Comparison of ENCODE assay signal across 33 cellular contexts in the genomic region with DNA sequence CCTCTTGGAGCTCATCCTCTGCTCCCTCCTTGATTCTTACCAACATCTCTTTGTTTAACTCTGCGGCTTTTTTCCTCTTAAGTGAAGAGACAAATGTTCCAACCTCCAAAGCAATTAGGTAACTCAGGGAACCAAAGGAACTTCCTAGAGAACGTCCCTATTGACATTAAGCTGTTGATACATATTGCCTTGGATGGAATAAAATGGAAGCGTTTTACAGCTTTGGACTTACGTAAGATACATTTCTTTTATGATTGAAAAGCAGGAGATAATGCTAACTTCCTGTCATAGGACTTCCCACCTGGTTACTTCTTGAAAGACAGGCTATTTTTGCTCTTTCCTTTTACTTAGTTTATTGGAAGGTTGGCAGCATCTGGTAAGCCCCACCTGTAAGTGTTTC.
"Had no signal": no experiment of that assay in that cellular context is flagged by ENCODE, and none has a peak within 500 bp of the region (broad histone marks: within the 10 kb centered on the region; RNA-seq: fewer than 3 reads in every experiment).

No MANE protein-coding gene starts in this region.

- DNase-seq: activated B cell treated with CpG ODN at 0.5 μM for 24 hours; activated CD4-positive, alpha-beta memory T cell treated with anti-CD3 and anti-CD28 coated beads for 36 hours; activated CD4-positive, alpha-beta T cell treated with anti-CD3 and anti-CD28 coated beads for 4 hours; activated CD4-positive, alpha-beta T cell treated with anti-CD3 and anti-CD28 coated beads, Interleukin-2, amount 10 ng/mL, durations not matched to agents 24 days and 14 days; activated CD4-positive, alpha-beta T cell treated with anti-CD3 and anti-CD28 coated beads, Interleukin-2, amount 50 U/mL, for 1 hour; activated CD4-positive, alpha-beta T cell treated with anti-CD3 and anti-CD28 coated beads, Interleukin-2, amount 50 U/mL, for 4 hours; activated CD4-positive, CD25-positive, alpha-beta regulatory T cell treated with anti-CD3 and anti-CD28 coated beads, Interleukin-2, amount 50 U/mL, for 72 hours; activated CD8-positive, alpha-beta memory T cell treated with anti-CD3 and anti-CD28 coated beads, Interleukin-2, amount 50 U/mL, for 4 hours; activated CD8-positive, alpha-beta T cell treated with anti-CD3 and anti-CD28 coated beads for 36 hours; activated effector memory CD4-positive, alpha-beta T cell treated with anti-CD3 and anti-CD28 coated beads, Interleukin-2, amount 50 U/mL, for 16 hours; activated gamma-delta T cell treated with Interleukin-2 at 50 U/mL for 16 hours; activated naive CD4-positive, alpha-beta T cell; activated naive CD4-positive, alpha-beta T cell treated with anti-CD3 and anti-CD28 coated beads for 36 hours; activated naive CD4-positive, alpha-beta T cell treated with anti-CD3 and anti-CD28 coated beads, Interleukin-2, amount 50 U/mL, for 16 hours; activated naive CD8-positive, alpha-beta T cell treated with anti-CD3 and anti-CD28 coated beads for 36 hours; activated T-cell treated with anti-CD3 and anti-CD28 coated beads for 4 hours; activated T-cell treated with anti-CD3 and anti-CD28 coated beads, Interleukin-2, amount 50 U/mL, for 1 hour; activated T-cell treated with anti-CD3 and anti-CD28 coated beads, Interleukin-2, amount 50 U/mL, for 4 hours; activated T-cell treated with anti-CD3 and anti-CD28 coated beads, Interleukin-2, amount 50 U/mL, for 72 hours; adrenal gland; amniotic stem cell; aorta; body of pancreas; brain microvascular endothelial cell; central memory CD4-positive, alpha-beta T cell; T-helper 17 cell had no signal

- H3K4me1 ChIP-seq: adrenal gland, body of pancreas, breast epithelium had no signal

- H3K27ac ChIP-seq: adrenal gland, body of pancreas, brain microvascular endothelial cell, breast epithelium, VCaP had no signal

- FAIRE-seq: astrocyte, TTC549 had no signal

- H3K27me3 Mint-ChIP-seq: activated B cell treated with CpG ODN at 0.5 μM for 24 hours had no signal

- H3K4me1 Mint-ChIP-seq: activated B cell treated with CpG ODN at 0.5 μM for 24 hours; activated CD4-positive, alpha-beta T cell treated with anti-CD3 and anti-CD28 coated beads, Interleukin-2, amount 10 ng/mL, durations not matched to agents 24 days and 14 days; activated T-helper 17 cell treated with anti-CD3 and anti-CD28 coated beads, Interleukin-2, amount 50 U/mL, for 72 hours had no signal

- H3K4me3 Mint-ChIP-seq: activated B cell treated with CpG ODN at 0.5 μM for 24 hours; activated CD4-positive, alpha-beta memory T cell treated with anti-CD3 and anti-CD28 coated beads for 36 hours; activated CD4-positive, alpha-beta T cell treated with anti-CD3 and anti-CD28 coated beads, Interleukin-2, amount 10 ng/mL, durations not matched to agents 24 days and 14 days; activated CD8-positive, alpha-beta T cell treated with anti-CD3 and anti-CD28 coated beads for 36 hours; activated naive CD4-positive, alpha-beta T cell treated with anti-CD3 and anti-CD28 coated beads for 36 hours; activated naive CD8-positive, alpha-beta T cell treated with anti-CD3 and anti-CD28 coated beads for 36 hours; activated T-cell treated with anti-CD3 and anti-CD28 coated beads, Interleukin-2, amount 50 U/mL, for 4 hours; activated T-cell treated with anti-CD3 and anti-CD28 coated beads, Interleukin-2, amount 50 U/mL, for 72 hours; activated T-helper 1 cell treated with anti-CD3 and anti-CD28 coated beads, Interleukin-12 subunit alpha, Interleukin-12 subunit beta, Interleukin-2, Interleukin-4 antibody, amounts not matched to agents 30 ng/mL and 10 ng/mL and 1 ng/mL, durations not matched to agents 14 hours and 24 hours and 36 hours; activated T-helper 17 cell treated with anti-CD3 and anti-CD28 coated beads, Interleukin-2, amount 50 U/mL, for 72 hours; T-helper 17 cell had no signal

- H3K9me3 Mint-ChIP-seq: activated B cell treated with CpG ODN at 0.5 μM for 24 hours; activated CD4-positive, alpha-beta memory T cell treated with anti-CD3 and anti-CD28 coated beads for 36 hours; activated CD4-positive, alpha-beta T cell treated with anti-CD3 and anti-CD28 coated beads, Interleukin-2, amount 10 ng/mL, durations not matched to agents 24 days and 14 days; activated CD8-positive, alpha-beta T cell treated with anti-CD3 and anti-CD28 coated beads for 36 hours; activated naive CD4-positive, alpha-beta T cell treated with anti-CD3 and anti-CD28 coated beads for 36 hours; activated naive CD4-positive, alpha-beta T cell treated with anti-CD3 and anti-CD28 coated beads, Interleukin-2, amount 50 U/mL, for 72 hours; activated naive CD8-positive, alpha-beta T cell treated with anti-CD3 and anti-CD28 coated beads for 36 hours; activated T-cell treated with anti-CD3 and anti-CD28 coated beads, Interleukin-2, amount 50 U/mL, for 4 hours; activated T-cell treated with anti-CD3 and anti-CD28 coated beads, Interleukin-2, amount 50 U/mL, for 72 hours; activated T-helper 1 cell treated with anti-CD3 and anti-CD28 coated beads, Interleukin-12 subunit alpha, Interleukin-12 subunit beta, Interleukin-2, Interleukin-4 antibody, amounts not matched to agents 30 ng/mL and 10 ng/mL and 1 ng/mL, durations not matched to agents 14 hours and 24 hours and 36 hours; activated T-helper 17 cell treated with anti-CD3 and anti-CD28 coated beads, Interleukin-2, amount 50 U/mL, for 72 hours had no signal

- H3K27ac Mint-ChIP-seq: activated B cell treated with CpG ODN at 0.5 μM for 24 hours; activated CD4-positive, alpha-beta memory T cell treated with anti-CD3 and anti-CD28 coated beads for 36 hours; activated CD4-positive, alpha-beta T cell treated with anti-CD3 and anti-CD28 coated beads, Interleukin-2, amount 10 ng/mL, durations not matched to agents 24 days and 14 days; activated CD8-positive, alpha-beta T cell treated with anti-CD3 and anti-CD28 coated beads for 36 hours; activated naive CD4-positive, alpha-beta T cell treated with anti-CD3 and anti-CD28 coated beads for 36 hours; activated naive CD4-positive, alpha-beta T cell treated with anti-CD3 and anti-CD28 coated beads, Interleukin-2, amount 50 U/mL, for 72 hours; activated naive CD8-positive, alpha-beta T cell treated with anti-CD3 and anti-CD28 coated beads for 36 hours; activated T-cell treated with anti-CD3 and anti-CD28 coated beads, Interleukin-2, amount 50 U/mL, for 72 hours; activated T-helper 1 cell treated with anti-CD3 and anti-CD28 coated beads, Interleukin-12 subunit alpha, Interleukin-12 subunit beta, Interleukin-2, Interleukin-4 antibody, amounts not matched to agents 30 ng/mL and 10 ng/mL and 1 ng/mL, durations not matched to agents 14 hours and 24 hours and 36 hours; activated T-helper 17 cell treated with anti-CD3 and anti-CD28 coated beads, Interleukin-2, amount 50 U/mL, for 72 hours; T-helper 17 cell had no signal

- H3K4me3 ChIP-seq: adrenal gland, body of pancreas, breast epithelium had no signal

- H3K36me3 ChIP-seq: adrenal gland, brain microvascular endothelial cell, breast epithelium had no signal

- H3K36me3 Mint-ChIP-seq: activated CD4-positive, alpha-beta memory T cell treated with anti-CD3 and anti-CD28 coated beads for 36 hours; activated naive CD4-positive, alpha-beta T cell treated with anti-CD3 and anti-CD28 coated beads, Interleukin-2, amount 50 U/mL, for 72 hours; activated naive CD8-positive, alpha-beta T cell treated with anti-CD3 and anti-CD28 coated beads for 36 hours had no signal

- H3K27me3 ChIP-seq: adrenal gland, body of pancreas, breast epithelium had no signal

- ATAC-seq: activated CD8-positive, alpha-beta T cell treated with anti-CD3 and anti-CD28 coated beads for 36 hours; activated naive CD4-positive, alpha-beta T cell treated with anti-CD3 and anti-CD28 coated beads, Interleukin-2, amount 50 U/mL, for 72 hours; activated T-cell treated with anti-CD3 and anti-CD28 coated beads, Interleukin-2, amount 50 U/mL, for 4 hours; activated T-cell treated with anti-CD3 and anti-CD28 coated beads, Interleukin-2, amount 50 U/mL, for 72 hours; activated T-helper 17 cell treated with anti-CD3 and anti-CD28 coated beads, Interleukin-2, amount 50 U/mL, for 72 hours; body of pancreas; T-helper 17 cell had no signal

- H3K9me3 ChIP-seq: adrenal gland, body of pancreas, breast epithelium had no signal
